30 cellular contexts compared by ENCODE assay signal in the genomic region with DNA sequence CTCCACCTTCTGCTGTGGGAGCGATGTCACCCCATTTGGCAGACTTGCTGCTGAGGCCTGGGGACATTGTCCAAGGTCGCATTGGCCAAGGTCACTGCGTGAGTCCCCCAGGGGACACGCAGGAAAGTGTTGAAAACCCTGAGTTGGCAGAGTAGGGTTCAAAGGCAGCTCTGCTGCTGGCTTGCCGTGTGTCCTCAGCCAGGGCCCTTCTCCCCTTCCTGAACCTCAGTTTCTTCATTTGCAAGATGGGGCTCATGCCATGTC.
"Had no signal": no experiment of that assay in that cellular context is flagged by ENCODE, and none has a peak within 500 bp of the region (broad histone marks: within the 10 kb centered on the region; RNA-seq: fewer than 3 reads in every experiment).

No MANE protein-coding gene starts in this region.

- DNase-seq: activated CD4-positive, alpha-beta memory T cell treated with anti-CD3 and anti-CD28 coated beads, Interleukin-2, amount 10 ng/mL, durations not matched to agents 7 days and 5 days; activated CD4-positive, alpha-beta T cell treated with anti-CD3 and anti-CD28 coated beads for 1 hour; activated CD4-positive, alpha-beta T cell treated with anti-CD3 and anti-CD28 coated beads for 48 hours; activated CD4-positive, CD25-positive, alpha-beta regulatory T cell; activated CD8-positive, alpha-beta memory T cell treated with anti-CD3 and anti-CD28 coated beads for 24 hours; activated CD8-positive, alpha-beta memory T cell treated with anti-CD3 and anti-CD28 coated beads, Interleukin-2, amount 10 ng/mL, durations not matched to agents 7 days and 5 days; activated CD8-positive, alpha-beta memory T cell treated with anti-CD3 and anti-CD28 coated beads, Interleukin-2, amount 50 U/mL, for 48 hours; activated effector memory CD4-positive, alpha-beta T cell treated with Interleukin-2 at 50 U/mL for 16 hours; activated naive CD4-positive, alpha-beta T cell treated with anti-CD3 and anti-CD28 coated beads, Interleukin-2, amount 10 ng/mL, durations not matched to agents 7 days and 5 days; activated naive CD8-positive, alpha-beta T cell treated with anti-CD3 and anti-CD28 coated beads, Interleukin-2, amount 50 U/mL, for 24 hours; activated T-cell treated with anti-CD3 and anti-CD28 coated beads, Interleukin-2, amount 50 U/mL, for 48 hours; amniotic stem cell; aorta; NCI-H1048; NCI-H1105 treated with DMSO at 0.1 percent for 48 hours; NCI-H1436; NCI-H1694; NCI-H1930; NCI-H2081 treated with DMSO at 0.1 percent for 48 hours; NCI-H226; NCI-H446 treated with DMSO at 0.1 percent for 48 hours; NCI-H524; NCI-H82; PC-9; Right ventricle myocardium superior; T1000; WERI-Rb-1 had no signal

- H3K27ac ChIP-seq: cardiac muscle cell, PC-9, SK-N-MC, WERI-Rb-1 had no signal

- H3K4me2 ChIP-seq: PC-9 had no signal

- H3K36me3 ChIP-seq: cardiac muscle cell had no signal

- H2AFZ ChIP-seq: PC-9 had no signal

- H3K27me3 ChIP-seq: cardiac muscle cell had no signal

- FAIRE-seq: RCC 7860 had no signal

- ATAC-seq: activated CD8-positive, alpha-beta memory T cell treated with anti-CD3 and anti-CD28 coated beads, Interleukin-2, amount 10 ng/mL, durations not matched to agents 7 days and 5 days; activated naive CD8-positive, alpha-beta T cell treated with anti-CD3 and anti-CD28 coated beads, Interleukin-2, amount 50 U/mL, for 24 hours had no signal

- H3K4me3 ChIP-seq: cardiac muscle cell, PC-9, SK-N-MC had no signal
